Comparison of ENCODE assay signal across 7 cellular contexts in the genomic region with DNA sequence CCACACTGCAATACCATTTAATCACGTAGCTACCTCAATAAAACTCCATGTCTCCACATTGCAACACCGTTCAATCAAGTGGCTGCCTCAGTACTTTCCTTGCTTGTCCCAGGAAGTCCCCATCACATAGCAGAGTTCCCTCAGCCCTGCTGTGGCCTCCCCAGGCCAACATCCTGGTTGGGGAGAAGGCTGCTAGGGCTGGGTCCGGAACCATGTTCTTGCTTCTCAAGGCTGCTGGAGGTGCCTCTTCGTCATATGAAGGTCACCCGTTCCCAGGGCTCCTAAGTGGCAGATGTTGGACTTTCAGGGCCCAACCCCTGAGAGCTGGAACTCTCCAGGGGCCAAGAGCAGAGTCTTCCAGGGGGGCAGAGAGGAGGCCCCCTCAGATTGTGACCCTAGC. TPM values are rescaled to one million over a fixed set of nuclear protein-coding genes. Genes with fewer than 3 reads are reported as not detected.
"Had no signal": no experiment of that assay in that cellular context is flagged by ENCODE, and none has a peak within 500 bp of the region (broad histone marks: within the 10 kb centered on the region; RNA-seq: fewer than 3 reads in every experiment).

No MANE protein-coding gene starts in this region.

- ATAC-seq: GM23338 had no signal

- H3K4me3 ChIP-seq: GM23338 had no signal

- DNase-seq: H9, HCEC 1CT, KBM-7 had no signal

- H2AFZ ChIP-seq: GM23338 had no signal

- H3K27ac Mint-ChIP-seq: GM23338, IgD-negative memory B cell had no signal

- H3K36me3 Mint-ChIP-seq: IgD-negative memory B cell had no signal

- H3K4me3 Mint-ChIP-seq: GM23338, H9, IgD-negative memory B cell had no signal

- H3K4me2 ChIP-seq: GM23338 had no signal

RNA-seq across cellular contexts. Expression of a gene that starts 3.3 kb away (rescaled TPM):
- total RNA-seq: HT-29 had no signal
- polyA plus RNA-seq: IgD-negative memory B cell had no signal

RNA-seq across cellular contexts. Expression of a gene that starts 6.4 kb away (rescaled TPM):
- total RNA-seq: GM23338, H1, H9, HT-29 had no signal
- polyA plus RNA-seq: GM23338, H1, IgD-negative memory B cell had no signal
